ENCODE assay signal across 8 cellular contexts in the genomic region with DNA sequence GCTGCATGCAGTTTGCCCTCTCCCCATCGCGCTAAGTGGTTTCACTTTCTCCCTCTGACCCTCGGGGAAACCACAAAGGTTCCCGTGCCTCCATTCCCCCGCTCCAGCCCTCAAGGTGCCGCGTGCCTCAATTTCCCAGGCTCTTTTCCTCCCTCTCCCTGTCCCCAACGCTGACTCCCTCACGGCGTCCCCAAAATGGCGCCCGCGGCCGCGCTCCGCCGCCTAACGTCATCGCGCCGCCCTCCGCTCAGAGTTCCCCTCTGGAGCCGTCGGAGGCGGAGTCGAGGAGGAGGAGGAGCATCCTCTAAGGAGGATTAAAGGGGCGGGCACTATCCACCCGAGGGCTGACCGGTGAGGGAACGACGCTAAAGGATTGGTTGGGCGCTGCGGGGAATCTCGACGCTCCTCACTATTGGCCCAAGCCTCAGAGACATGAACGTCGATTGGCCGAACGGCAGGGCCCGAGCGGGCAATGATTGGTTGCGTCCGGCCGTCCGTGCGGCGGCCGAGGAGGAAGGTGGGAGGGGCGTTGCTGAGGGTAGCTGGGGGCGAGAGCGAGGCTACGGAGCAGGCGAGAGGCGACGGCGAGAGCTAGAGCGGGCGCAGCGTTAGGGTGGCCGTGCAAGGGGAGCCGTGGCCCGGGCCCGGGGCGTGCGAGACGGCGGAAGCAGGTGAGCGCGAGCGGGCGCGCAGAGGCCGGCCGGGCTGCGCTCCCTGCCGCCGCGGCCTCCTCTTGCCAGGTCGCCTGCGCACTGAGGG. TPM values are rescaled to one million over a fixed set of nuclear protein-coding genes. Genes with fewer than 3 reads are reported as not detected.
DNase-seq lines count a peak whose midpoint lies in the region; ATAC-seq and TF ChIP-seq lines count a peak whose summit lies in the region.

A gene with protein sequence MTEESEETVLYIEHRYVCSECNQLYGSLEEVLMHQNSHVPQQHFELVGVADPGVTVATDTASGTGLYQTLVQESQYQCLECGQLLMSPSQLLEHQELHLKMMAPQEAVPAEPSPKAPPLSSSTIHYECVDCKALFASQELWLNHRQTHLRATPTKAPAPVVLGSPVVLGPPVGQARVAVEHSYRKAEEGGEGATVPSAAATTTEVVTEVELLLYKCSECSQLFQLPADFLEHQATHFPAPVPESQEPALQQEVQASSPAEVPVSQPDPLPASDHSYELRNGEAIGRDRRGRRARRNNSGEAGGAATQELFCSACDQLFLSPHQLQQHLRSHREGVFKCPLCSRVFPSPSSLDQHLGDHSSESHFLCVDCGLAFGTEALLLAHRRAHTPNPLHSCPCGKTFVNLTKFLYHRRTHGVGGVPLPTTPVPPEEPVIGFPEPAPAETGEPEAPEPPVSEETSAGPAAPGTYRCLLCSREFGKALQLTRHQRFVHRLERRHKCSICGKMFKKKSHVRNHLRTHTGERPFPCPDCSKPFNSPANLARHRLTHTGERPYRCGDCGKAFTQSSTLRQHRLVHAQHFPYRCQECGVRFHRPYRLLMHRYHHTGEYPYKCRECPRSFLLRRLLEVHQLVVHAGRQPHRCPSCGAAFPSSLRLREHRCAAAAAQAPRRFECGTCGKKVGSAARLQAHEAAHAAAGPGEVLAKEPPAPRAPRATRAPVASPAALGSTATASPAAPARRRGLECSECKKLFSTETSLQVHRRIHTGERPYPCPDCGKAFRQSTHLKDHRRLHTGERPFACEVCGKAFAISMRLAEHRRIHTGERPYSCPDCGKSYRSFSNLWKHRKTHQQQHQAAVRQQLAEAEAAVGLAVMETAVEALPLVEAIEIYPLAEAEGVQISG (plus strand): TSS at position 551 of the 759 bp plus-strand sequence. CDS start 2,441 bp downstream, outside the sequence.

- WGBS in thyroid gland, 2 donors = 1% methylated on average over 26 to 48 of the region's 80 CpGs

- intact Hi-C loops in head of caudate nucleus (cut with DNase I) (no loop called here), thyroid gland (cut with DNase I) (no loop called here)

- H3K36me3 Mint-ChIP-seq in osteocyte (ENCODE audit: unreplicated experiment) = peaks cover 6% of the 10 kb centered on the region

- TF ChIP-seq POLR2A in thyroid gland (IDR thresholded peaks at IDR 0.05) = peak; percentile 65 to 94

- H3K4me3 Mint-ChIP-seq in osteocyte (ENCODE audit: unreplicated experiment) = peak within 1 kb of the TSS; percentile 98

- no peaks in the 10 kb centered on the region for H3K27me3 Mint-ChIP-seq in osteocyte (ENCODE audit: unreplicated experiment)

- H3K36me3 ChIP-seq in thyroid gland = peaks cover 21 to 24% of the 10 kb centered on the region in 2 donors

- peak within 1 kb of the TSS; percentile 100 for H3K27ac Mint-ChIP-seq in osteocyte (ENCODE audit: unreplicated experiment)

- H3K4me1 Mint-ChIP-seq in osteocyte (ENCODE audit: unreplicated experiment) = peaks cover 33% of the 10 kb centered on the region

- peak; percentile 98 for DNase-seq in GM12864 (ENCODE audit: low read depth)
- DNase-seq in NCI-H1417 (lab: John Stamatoyannopoulos, UW) = peak; percentile 98 to 100 (median 100)
- DNase-seq in SW 1271 (lab: John Stamatoyannopoulos, UW) = peak; percentile 90 to 97
- DNase-seq in activated naive CD8-positive, alpha-beta T cell treated with anti-CD3 and anti-CD28 coated beads, Interleukin-2, amount 50 U/mL, for 16 hours (ENCODE audit: low read depth, low spot score) = peak; percentile 97
- peak; percentile 91 to 99 (median 98) for DNase-seq in head of caudate nucleus
- DNase-seq in osteocyte (ENCODE audit: extremely low spot score, unreplicated experiment) = peak; percentile 99
- peak; percentile 98 to 99 for DNase-seq in thyroid gland

- peak within 1 kb of the TSS; percentile 89 to 99 (median 98) for H3K27ac ChIP-seq in thyroid gland

- no peaks in the 10 kb centered on the region for H3K9me3 Mint-ChIP-seq in osteocyte (ENCODE audit: unreplicated experiment)

- H3K4me1 ChIP-seq in thyroid gland = peaks cover 15 to 21% of the 10 kb centered on the region in 2 donors

- TF ChIP-seq CTCF in GM12864 (IDR thresholded peaks at IDR 0.05; ENCODE audit: low read depth, low read length, missing control alignments) (no peak), osteocyte (IDR thresholded peaks at IDR 0.05) (no peak), thyroid gland (IDR thresholded peaks at IDR 0.05) (no peak)

- H3K9me3 ChIP-seq in thyroid gland = no peaks in the 10 kb centered on the region

- H3K4me3 ChIP-seq in GM12864 (ENCODE audit: low read depth, low read length) (peak within 1 kb of the TSS; percentile 76), thyroid gland (replicated peaks in 1 of 3) (peak within 1 kb of the TSS; percentile 69 to 89 (median 75))

- peak; percentile 93 for ATAC-seq in HG02759 (IDR thresholded peaks at IDR 0.05; ENCODE audit: unreplicated experiment)

- H3K27me3 ChIP-seq in thyroid gland = no peaks in the 10 kb centered on the region

RNA-seq across cellular contexts. Expression of the gene that starts here (rescaled TPM):
- total RNA-seq in osteocyte (15.2 and 15.5 TPM in 2 replicates), thyroid gland (10 to 100 TPM; 16.0 to 22.8 (median 21.1) TPM)

Comparison
In these comparisons a context has a peak if more than half of its experiments do, and no peak if none do; other contexts are left out.
1. Peak in every context shown above with its lines: DNase-seq, ATAC-seq, H3K4me3 ChIP-seq and H3K27ac ChIP-seq.